Comparison of ENCODE assay signal across 8 cellular contexts in genomic region chr1:2132222-2133038, GRCh38.
DNase-seq lines count a peak whose midpoint lies in the region; ATAC-seq and TF ChIP-seq lines count a peak whose summit lies in the region.

No MANE protein-coding gene starts in this region.

- H3K9ac ChIP-seq in DND-41 (ENCODE audit: low read depth, low read length) (peak overlapping the region; percentile 8; the same call in 1 of the 2 replicates), Karpas-422 (ENCODE audit: low read length) (no peak overlapping the region), rectal smooth muscle tissue (ENCODE audit: low read length) (peak overlapping the region; percentile 55)

- intact Hi-C loops in left cardiac atrium (cut with DNase I): loop anchor here in 1 of 2 donors (2.0 kb wide), 1 partner anchor 42 kb away; no protein-coding TSS in a partner anchor

- H3K9me3 ChIP-seq in DND-41 (ENCODE audit: insufficient read depth, low read length, severe bottlenecking): no peaks in the 10 kb centered on the region
- H3K9me3 ChIP-seq in Karpas-422 (ENCODE audit: low read length): no peaks in the 10 kb centered on the region

- no peaks in the 10 kb centered on the region for H3K36me3 Mint-ChIP-seq in activated naive CD8-positive, alpha-beta T cell treated with anti-CD3 and anti-CD28 coated beads for 36 hours

- no peaks in the 10 kb centered on the region for H3K9me3 Mint-ChIP-seq in activated naive CD8-positive, alpha-beta T cell treated with anti-CD3 and anti-CD28 coated beads for 36 hours

- ATAC-seq in DND-41 (ENCODE audit: insufficient read depth, low read depth) (no peak), left cardiac atrium (peak in 1 of 2 donors; percentile 4), HG03139 (IDR thresholded peaks at IDR 0.05; ENCODE audit: unreplicated experiment) (no peak), GM21360 (IDR thresholded peaks at IDR 0.05; ENCODE audit: unreplicated experiment) (no peak)

- DNase-seq in DND-41: no peak
- DNase-seq in Karpas-422: no peak
- DNase-seq in activated naive CD8-positive, alpha-beta T cell treated with anti-CD3 and anti-CD28 coated beads for 36 hours: peak; percentile 24
- DNase-seq in left cardiac atrium: peak; percentile 56
- DNase-seq in effector CD4-positive, alpha-beta T cell: no peak

- H3K4me1 Mint-ChIP-seq in activated naive CD8-positive, alpha-beta T cell treated with anti-CD3 and anti-CD28 coated beads for 36 hours: peaks cover 9% of the 10 kb centered on the region

- H3K4me3 Mint-ChIP-seq in activated naive CD8-positive, alpha-beta T cell treated with anti-CD3 and anti-CD28 coated beads for 36 hours: peak overlapping the region; percentile 74

- no peaks in the 10 kb centered on the region for H3K36me3 ChIP-seq in DND-41 (ENCODE audit: insufficient read depth, low read length)
- no peaks in the 10 kb centered on the region for H3K36me3 ChIP-seq in Karpas-422 (ENCODE audit: insufficient read depth, low read length)
- H3K36me3 ChIP-seq in rectal smooth muscle tissue (ENCODE audit: control insufficient read depth, insufficient read depth, low read length): no peaks in the 10 kb centered on the region

- no peaks in the 10 kb centered on the region for H3K27me3 Mint-ChIP-seq in activated naive CD8-positive, alpha-beta T cell treated with anti-CD3 and anti-CD28 coated beads for 36 hours

- peak; percentile 25 for TF ChIP-seq CTCF in DND-41 (IDR thresholded peaks at IDR 0.05; ENCODE audit: borderline replicate concordance, extremely low read depth, low read length, poor library complexity, severe bottlenecking)

- H3K27ac Mint-ChIP-seq in activated naive CD8-positive, alpha-beta T cell treated with anti-CD3 and anti-CD28 coated beads for 36 hours: no peak overlapping the region

- H2AFZ ChIP-seq in DND-41 (ENCODE audit: low read depth, low read length): 0 out of 2 replicates have a peak overlapping the region, but pooled peaks have one; percentile 19
- H2AFZ ChIP-seq in Karpas-422 (ENCODE audit: low read length): no peak overlapping the region

- H3K27ac ChIP-seq in DND-41 (ENCODE audit: low read length) (no peak overlapping the region), Karpas-422 (ENCODE audit: low read length) (no peak overlapping the region), rectal smooth muscle tissue (ENCODE audit: low read depth, low read length) (peak overlapping the region; percentile 97)

- H3K4me2 ChIP-seq in DND-41 (ENCODE audit: insufficient read depth, low read length) (peak overlapping the region; percentile 69), Karpas-422 (ENCODE audit: low read depth, low read length, poor library complexity, severe bottlenecking) (no peak overlapping the region)

- H3K27me3 ChIP-seq in DND-41 (ENCODE audit: insufficient read depth, low read length, poor library complexity): peaks cover 6% of the 10 kb centered on the region
- H3K27me3 ChIP-seq in Karpas-422 (ENCODE audit: low read length): no peaks in the 10 kb centered on the region
- no peaks in the 10 kb centered on the region for H3K27me3 ChIP-seq in rectal smooth muscle tissue (ENCODE audit: control insufficient read depth, insufficient read depth, low read length)

- H3K9me2 ChIP-seq in Karpas-422 (replicated peaks; ENCODE audit: insufficient read depth, low read length): no peaks in the 10 kb centered on the region

- peak overlapping the region in 1 of 2 experiments; percentile 49; a peak in 2 of 4 replicates for H3K4me3 ChIP-seq in DND-41 (ENCODE audit: low read depth in 1 of 2, low read length in 2 of 2)
- H3K4me3 ChIP-seq in Karpas-422 (ENCODE audit: low read length): 0 out of 2 replicates have a peak overlapping the region, but pooled peaks have one; percentile 22
- peak overlapping the region; percentile 68 for H3K4me3 ChIP-seq in rectal smooth muscle tissue (ENCODE audit: low read length)

- H3K4me1 ChIP-seq in DND-41 (ENCODE audit: insufficient read depth, low read length) (peaks cover 14% of the 10 kb centered on the region), Karpas-422 (ENCODE audit: low read length) (no peaks in the 10 kb centered on the region), rectal smooth muscle tissue (ENCODE audit: control insufficient read depth, insufficient read depth, low read length) (peaks cover 25% of the 10 kb centered on the region)

- H4K20me1 ChIP-seq in DND-41 (ENCODE audit: insufficient read depth, low read length): peaks cover 9% of the 10 kb centered on the region; the same call in 1 of the 2 replicates
- H4K20me1 ChIP-seq in Karpas-422 (ENCODE audit: insufficient read depth, low read depth, low read length): no peaks in the 10 kb centered on the region

- H3K79me2 ChIP-seq in DND-41 (ENCODE audit: insufficient read depth, low read length) (no peaks in the 10 kb centered on the region), Karpas-422 (ENCODE audit: low read length) (no peaks in the 10 kb centered on the region)

Comparison
In these comparisons a context has a peak if more than half of its experiments do, and no peak if none do; other contexts are left out.
1. DNase-seq: peak in activated naive CD8-positive, alpha-beta T cell treated with anti-CD3 and anti-CD28 coated beads for 36 hours (single experiment) and left cardiac atrium (single experiment); none in DND-41 (single experiment), Karpas-422 (single experiment) and effector CD4-positive, alpha-beta T cell (single experiment).